Comparison of ENCODE assay signal across 8 cellular contexts in genomic region chr20:33262658-33263065, GRCh38. TPM values are rescaled to one million over a fixed set of nuclear protein-coding genes. Genes with fewer than 3 reads are reported as not detected.
DNase-seq lines count a peak whose midpoint lies in the region; ATAC-seq, FAIRE-seq and TF ChIP-seq lines count a peak whose summit lies in the region.

No MANE protein-coding gene starts in this region.

- H3K4me3 Mint-ChIP-seq in CD4-positive, alpha-beta memory T cell, result no peak overlapping the region

- no peaks in the 10 kb centered on the region for H4K20me1 ChIP-seq in K562 (replicated peaks; ENCODE audit: control insufficient read depth, insufficient read depth, low read length)

- peak in 12 of 14 donors; percentile 18 to 48 (median 40) for DNase-seq in C1 segment of cervical spinal cord (lab: John Stamatoyannopoulos, UW)
- DNase-seq in H4 (ENCODE audit: low spot score), result peak; percentile 63
- DNase-seq in NCI-H69 (lab: John Stamatoyannopoulos, UW), result peak; percentile 86
- DNase-seq in K562 (ENCODE audit: extremely low read depth in 1 of 4, low spot score in 3 of 4), result peak; percentile 20 to 56 (median 32)
- peak; percentile 81 for DNase-seq in left kidney (ENCODE audit: low read depth, low spot score)
- DNase-seq in CD4-positive, alpha-beta memory T cell, result no peak

- H3K36me3 ChIP-seq in K562 (ENCODE audit: control insufficient read depth, insufficient read depth, low read length), result no peaks in the 10 kb centered on the region
- no peaks in the 10 kb centered on the region for H3K36me3 ChIP-seq in CD4-positive, alpha-beta memory T cell (ENCODE audit: insufficient read depth, low read length)

- peak; percentile 73 for FAIRE-seq in K562 (lab: Jason Lieb, UNC)

- H3K4me2 ChIP-seq in K562 (ENCODE audit: insufficient read depth, low read length), result no peak overlapping the region

- H3K9me3 ChIP-seq in K562 (replicated peaks; ENCODE audit: control insufficient read depth, insufficient read depth, low read depth, low read length), result no peaks in the 10 kb centered on the region
- no peaks in the 10 kb centered on the region for H3K9me3 ChIP-seq in CD4-positive, alpha-beta memory T cell (ENCODE audit: control insufficient read depth in 1 of 2, low read length in 2 of 2)

- in situ Hi-C loops in K562 (cut with MboI), result no loop called here

- TF ChIP-seq EP300 in K562 (IDR thresholded peaks at IDR 0.05; ENCODE audit: low read length), result no peak

- no peaks in the 10 kb centered on the region for H3K9me1 ChIP-seq in K562 (ENCODE audit: control insufficient read depth, insufficient read depth, low read length)

- peaks cover 8 to 37% of the 10 kb centered on the region in 2 donors for H3K27me3 Mint-ChIP-seq in CD4-positive, alpha-beta memory T cell

- no peak overlapping the region for H2AFZ ChIP-seq in K562 (ENCODE audit: low read depth, low read length)

- H3K27me3 ChIP-seq in K562 (ENCODE audit: control insufficient read depth in 2 of 2, insufficient read depth in 2 of 2, low read length in 2 of 2), result no peaks in the 10 kb centered on the region
- no peaks in the 10 kb centered on the region for H3K27me3 ChIP-seq in CD4-positive, alpha-beta memory T cell (ENCODE audit: insufficient read depth, low read length)

- no TSS peak for BruUV-seq in K562 (replicated peaks; lab: Mats Ljungman, UMichigan)

- H3K9ac ChIP-seq in K562 (ENCODE audit: insufficient read depth in 1 of 2, low read depth in 2 of 2, low read length in 2 of 2), result no peak overlapping the region

- H3K79me2 ChIP-seq in K562 (ENCODE audit: control insufficient read depth, insufficient read depth, low read length), result no peaks in the 10 kb centered on the region

- no peak for TF ChIP-seq POLR2A in K562 (conservative IDR thresholded peaks at IDR 0.05)

- peaks cover 0 to 9% (median 3%) of the 10 kb centered on the region in 8 donors for H3K9me3 Mint-ChIP-seq in CD4-positive, alpha-beta memory T cell

- no peaks in the 10 kb centered on the region for H3K4me1 Mint-ChIP-seq in CD4-positive, alpha-beta memory T cell

- no peak overlapping the region for H3K27ac ChIP-seq in K562 (ENCODE audit: extremely low read depth, low read depth, low read length)
- no peak overlapping the region for H3K27ac ChIP-seq in CD4-positive, alpha-beta memory T cell (ENCODE audit: low read depth, low read length)

- POLR2A ChIA-PET in K562 (lab: Yijun Ruan, JAX), result interaction anchor here (0.6 kb wide), 1 partner anchor 823 kb away, joined by 3 read pairs; no protein-coding TSS in a partner anchor
- POLR2A ChIA-PET in CD4-positive, alpha-beta memory T cell (lab: Charles Lee; ENCODE audit: partially characterized antibody), result no interaction called here

- H3K27ac Mint-ChIP-seq in CD4-positive, alpha-beta memory T cell, result no peak overlapping the region

- no peaks in the 10 kb centered on the region for H3K36me3 Mint-ChIP-seq in CD4-positive, alpha-beta memory T cell

- TF ChIP-seq RAD21 in K562 (CRISPR knock-in tag; conservative IDR thresholded peaks at IDR 0.05 in 1 of 2, IDR thresholded peaks at IDR 0.05 in 1 of 2), result peak in 1 of 2 experiments; percentile 62; a peak in 2 of 4 replicates

- ATAC-seq in K562, result peak; percentile 95
- no peak for ATAC-seq in HG02973 (IDR thresholded peaks at IDR 0.05; ENCODE audit: unreplicated experiment)
- ATAC-seq in GM21723 (IDR thresholded peaks at IDR 0.05; ENCODE audit: unreplicated experiment), result no peak

- TF ChIP-seq CTCF in K562 (IDR thresholded peaks at IDR 0.05 in 2 of 3, conservative IDR thresholded peaks at IDR 0.05 in 1 of 3; ENCODE audit: insufficient read depth in 2 of 3, low read depth in 1 of 3, low read length in 3 of 3), result peak; percentile 70 to 74 (median 73)

- CTCF ChIA-PET in K562 (lab: Yijun Ruan, JAX; ENCODE audit: low intra/inter-chr PET ratio), result interaction anchor here (0.6 to 0.7 kb wide), 3 partner anchors 29 to 1410 kb away, joined by 3 to 4 read pairs (median 4); no protein-coding TSS in a partner anchor
- CTCF ChIA-PET in CD4-positive, alpha-beta memory T cell (lab: Charles Lee; ENCODE audit: partially characterized antibody), result interaction anchor here (1.1 kb wide), 1 partner anchor 11 kb away, joined by 3 read pairs; no protein-coding TSS in a partner anchor

- intact Hi-C loops in K562 (cut with micrococcal nuclease), result no loop called here
- intact Hi-C loops in CD4-positive, alpha-beta memory T cell (cut with micrococcal nuclease), result no loop called here

- H3K4me3 ChIP-seq in K562, result no peak overlapping the region
- no peak overlapping the region for H3K4me3 ChIP-seq in CD4-positive, alpha-beta memory T cell (ENCODE audit: low read length in 2 of 2)

- WGBS in K562 (ENCODE audit: insufficient coverage, low coverage, missing lambda C conversion rate), result 7% methylated on average over 5 of the region's 5 CpGs

- H3K4me1 ChIP-seq in K562 (replicated peaks in 1 of 2; ENCODE audit: control insufficient read depth in 2 of 2, insufficient read depth in 2 of 2, low read length in 2 of 2), result no peaks in the 10 kb centered on the region
- no peaks in the 10 kb centered on the region for H3K4me1 ChIP-seq in CD4-positive, alpha-beta memory T cell (ENCODE audit: insufficient read depth, low read length)

TF ChIP-seq in K562, 482 proteins besides CTCF, POLR2A, EP300 and RAD21 (continues in another document):
- no peak for TF ChIP-seq HDAC3 (IDR thresholded peaks at IDR 0.05; ENCODE audit: borderline replicate concordance, partially characterized antibody)

RNA-seq across cellular contexts. Expression of gene BPIFB1, which starts 20.4 kb away (rescaled TPM):
- total RNA-seq in H4 (2014; rRNA removed; shearing (Covaris generic)), result 0.56 and 0.76 TPM in 2 replicates
- not detected in 2 replicates for total RNA-seq in K562 (2011; cell fraction: chromatin; rRNA removed; ENCODE audit: low replicate concordance)
- total RNA-seq in K562 (2011; cell fraction: nucleolus; rRNA removed), result not detected in 2 replicates
- total RNA-seq in K562 (2011; cell fraction: nucleoplasm; rRNA removed), result not detected in 2 replicates
- total RNA-seq in K562 (2014; rRNA removed), result not detected in 2 replicates
- not detected in 2 replicates for total RNA-seq in K562 (2014; rRNA removed; fragmentation: Illumina TruSeq; extraction: Trizol)
- not detected in 2 replicates for total RNA-seq in K562 (2015; rRNA removed; fragmentation: Illumina TruSeq; extraction: Trizol)
- 0.11 TPM in 1 of 2 replicates, not detected in the other for total RNA-seq in K562 (2021)
- not detected in 2 replicates for polyA plus RNA-seq in K562 (2011; rRNA removed)
- polyA plus RNA-seq in K562 (2011; cell fraction: cytosol; rRNA removed), result not detected in 2 replicates
- not detected in 2 replicates for polyA plus RNA-seq in K562 (2011; cell fraction: nucleus; rRNA removed)
- not detected in 2 replicates for polyA plus RNA-seq in K562 (2012)
- not detected in 2 replicates for polyA plus RNA-seq in K562 (2014; fragmentation: Illumina TruSeq; extraction: Trizol)
- not detected for polyA plus RNA-seq in K562 (2014; fragmentation: Nextera tagmentation; extraction: Ambion mirVana)
- polyA plus RNA-seq in K562 (2014; rRNA removed), result not detected in 2 replicates
- not detected in 2 replicates for polyA minus RNA-seq in K562 (2011; rRNA and poly(A)+ RNA removed)
- not detected in 2 replicates for polyA minus RNA-seq in K562 (2011; cell fraction: cytosol; rRNA and poly(A)+ RNA removed)
- not detected in 2 replicates for polyA minus RNA-seq in K562 (2011; cell fraction: nucleus; rRNA and poly(A)+ RNA removed)
- total RNA-seq in CD4-positive, alpha-beta memory T cell, result not detected
- polyA plus RNA-seq in CD4-positive, alpha-beta memory T cell, result not detected

RNA-seq across cellular contexts. Expression of gene BPIFA1, which starts 26.9 kb away (rescaled TPM):
- total RNA-seq in H4 (2014; rRNA removed; shearing (Covaris generic)), result not detected in 2 replicates
- not detected in 2 replicates for total RNA-seq in K562 (2011; cell fraction: chromatin; rRNA removed; ENCODE audit: low replicate concordance)
- not detected in 2 replicates for total RNA-seq in K562 (2011; cell fraction: nucleolus; rRNA removed)
- total RNA-seq in K562 (2011; cell fraction: nucleoplasm; rRNA removed), result not detected in 2 replicates
- total RNA-seq in K562 (2014; rRNA removed) (not detected in 2 replicates), K562 (2014; rRNA removed; fragmentation: Illumina TruSeq; extraction: Trizol) (not detected in 2 replicates), K562 (2015; rRNA removed; fragmentation: Illumina TruSeq; extraction: Trizol) (not detected in 2 replicates), K562 (2021) (not detected in 2 replicates)
- polyA plus RNA-seq in K562 (2011; rRNA removed) (not detected in 2 replicates), K562 (2014; fragmentation: Illumina TruSeq; extraction: Trizol) (not detected in 2 replicates), K562 (2014; fragmentation: Nextera tagmentation; extraction: Ambion mirVana) (not detected), K562 (2014; rRNA removed) (not detected in 2 replicates)
- polyA plus RNA-seq in K562 (2011; cell fraction: cytosol; rRNA removed), result not detected in 2 replicates
- polyA plus RNA-seq in K562 (2011; cell fraction: nucleus; rRNA removed), result not detected in 2 replicates
- not detected in 2 replicates for polyA plus RNA-seq in K562 (2012)
- not detected in 2 replicates for polyA minus RNA-seq in K562 (2011; rRNA and poly(A)+ RNA removed)
- not detected in 2 replicates for polyA minus RNA-seq in K562 (2011; cell fraction: cytosol; rRNA and poly(A)+ RNA removed)
- not detected in 2 replicates for polyA minus RNA-seq in K562 (2011; cell fraction: nucleus; rRNA and poly(A)+ RNA removed)
- not detected for total RNA-seq in CD4-positive, alpha-beta memory T cell
- not detected for polyA plus RNA-seq in CD4-positive, alpha-beta memory T cell

RNA-seq across cellular contexts. Expression of gene BPIFA3, which starts 45.5 kb away (rescaled TPM):
- total RNA-seq in H4 (2014; rRNA removed; shearing (Covaris generic)), result not detected in 2 replicates
- not detected in 2 replicates for total RNA-seq in K562 (2011; cell fraction: chromatin; rRNA removed; ENCODE audit: low replicate concordance)
- not detected in 2 replicates for total RNA-seq in K562 (2011; cell fraction: nucleolus; rRNA removed)
- not detected in 2 replicates for total RNA-seq in K562 (2011; cell fraction: nucleoplasm; rRNA removed)
- total RNA-seq in K562 (2014; rRNA removed), result not detected in 2 replicates
- not detected in 2 replicates for total RNA-seq in K562 (2014; rRNA removed; fragmentation: Illumina TruSeq; extraction: Trizol)
- not detected in 2 replicates for total RNA-seq in K562 (2015; rRNA removed; fragmentation: Illumina TruSeq; extraction: Trizol)
- not detected in 2 replicates for total RNA-seq in K562 (2021)
- not detected in 2 replicates for polyA plus RNA-seq in K562 (2011; rRNA removed)
- not detected in 2 replicates for polyA plus RNA-seq in K562 (2011; cell fraction: cytosol; rRNA removed)
- polyA plus RNA-seq in K562 (2011; cell fraction: nucleus; rRNA removed), result not detected in 2 replicates
- not detected in 2 replicates for polyA plus RNA-seq in K562 (2012)
- not detected in 2 replicates for polyA plus RNA-seq in K562 (2014; fragmentation: Illumina TruSeq; extraction: Trizol)
- not detected for polyA plus RNA-seq in K562 (2014; fragmentation: Nextera tagmentation; extraction: Ambion mirVana)
- polyA plus RNA-seq in K562 (2014; rRNA removed), result not detected in 2 replicates
- not detected in 2 replicates for polyA minus RNA-seq in K562 (2011; rRNA and poly(A)+ RNA removed)
- not detected in 2 replicates for polyA minus RNA-seq in K562 (2011; cell fraction: cytosol; rRNA and poly(A)+ RNA removed)
- not detected in 2 replicates for polyA minus RNA-seq in K562 (2011; cell fraction: nucleus; rRNA and poly(A)+ RNA removed)
- not detected for total RNA-seq in CD4-positive, alpha-beta memory T cell
- polyA plus RNA-seq in CD4-positive, alpha-beta memory T cell, result not detected

Comparison
In these comparisons a context has a peak if more than half of its experiments do, and no peak if none do; other contexts are left out.
1. DNase-seq: peak in C1 segment of cervical spinal cord (12 of 14), H4 (single experiment), NCI-H69 (single experiment), K562 (4 of 4) and left kidney (single experiment); none in CD4-positive, alpha-beta memory T cell (0 of 5).